1 cellular context compared by ENCODE assay signal in the genomic region with DNA sequence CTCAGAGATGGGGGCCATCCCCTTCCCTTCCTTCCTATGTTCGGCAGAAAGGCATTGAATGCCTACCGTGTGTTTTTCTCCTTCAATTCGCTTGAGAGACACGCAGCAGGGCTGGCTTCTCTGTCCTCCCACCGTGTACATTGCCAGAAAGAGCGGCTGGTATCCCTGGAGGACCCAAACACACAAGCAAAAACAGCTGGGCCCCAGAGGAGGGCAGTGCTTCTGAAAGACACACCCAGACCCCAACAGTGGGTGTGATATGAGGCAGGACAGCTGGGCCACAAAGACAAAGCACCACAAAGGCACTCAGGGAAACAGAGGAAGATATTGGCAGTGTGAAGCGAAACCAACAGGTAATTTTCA.
A peak's percentile ranks its signal among the peaks of the same experiment; 100 is the strongest.
TF ChIP-seq lines count a peak whose summit lies in the region.

No MANE protein-coding gene starts in this region.

TF ChIP-seq in K562, 482 proteins besides CTCF, POLR2A, EP300 and RAD21:
- TF ChIP-seq, protein P1, sequence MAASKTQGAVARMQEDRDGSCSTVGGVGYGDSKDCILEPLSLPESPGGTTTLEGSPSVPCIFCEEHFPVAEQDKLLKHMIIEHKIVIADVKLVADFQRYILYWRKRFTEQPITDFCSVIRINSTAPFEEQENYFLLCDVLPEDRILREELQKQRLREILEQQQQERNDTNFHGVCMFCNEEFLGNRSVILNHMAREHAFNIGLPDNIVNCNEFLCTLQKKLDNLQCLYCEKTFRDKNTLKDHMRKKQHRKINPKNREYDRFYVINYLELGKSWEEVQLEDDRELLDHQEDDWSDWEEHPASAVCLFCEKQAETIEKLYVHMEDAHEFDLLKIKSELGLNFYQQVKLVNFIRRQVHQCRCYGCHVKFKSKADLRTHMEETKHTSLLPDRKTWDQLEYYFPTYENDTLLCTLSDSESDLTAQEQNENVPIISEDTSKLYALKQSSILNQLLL (CRISPR knock-in tag; IDR thresholded peaks at IDR 0.05; ENCODE audit: borderline replicate concordance) = no peak
- TF ChIP-seq, protein P2, sequence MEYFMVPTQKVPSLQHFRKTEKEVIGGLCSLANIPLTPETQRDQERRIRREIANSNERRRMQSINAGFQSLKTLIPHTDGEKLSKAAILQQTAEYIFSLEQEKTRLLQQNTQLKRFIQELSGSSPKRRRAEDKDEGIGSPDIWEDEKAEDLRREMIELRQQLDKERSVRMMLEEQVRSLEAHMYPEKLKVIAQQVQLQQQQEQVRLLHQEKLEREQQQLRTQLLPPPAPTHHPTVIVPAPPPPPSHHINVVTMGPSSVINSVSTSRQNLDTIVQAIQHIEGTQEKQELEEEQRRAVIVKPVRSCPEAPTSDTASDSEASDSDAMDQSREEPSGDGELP (CRISPR knock-in tag; IDR thresholded peaks at IDR 0.05; ENCODE audit: borderline replicate concordance) = peak; percentile 25; the same call in 1 of the 2 replicates
- TF ChIP-seq HNRNPK (IDR thresholded peaks at IDR 0.05; ENCODE audit: low read depth, low read length, poor library complexity, severe bottlenecking) = no peak
- TF ChIP-seq TOE1 (IDR thresholded peaks at IDR 0.05; ENCODE audit: borderline replicate concordance) = no peak
- no peak for TF ChIP-seq TOE1 (CRISPR knock-in tag; IDR thresholded peaks at IDR 0.05; ENCODE audit: borderline replicate concordance, low read depth)
